In the genomic region with DNA sequence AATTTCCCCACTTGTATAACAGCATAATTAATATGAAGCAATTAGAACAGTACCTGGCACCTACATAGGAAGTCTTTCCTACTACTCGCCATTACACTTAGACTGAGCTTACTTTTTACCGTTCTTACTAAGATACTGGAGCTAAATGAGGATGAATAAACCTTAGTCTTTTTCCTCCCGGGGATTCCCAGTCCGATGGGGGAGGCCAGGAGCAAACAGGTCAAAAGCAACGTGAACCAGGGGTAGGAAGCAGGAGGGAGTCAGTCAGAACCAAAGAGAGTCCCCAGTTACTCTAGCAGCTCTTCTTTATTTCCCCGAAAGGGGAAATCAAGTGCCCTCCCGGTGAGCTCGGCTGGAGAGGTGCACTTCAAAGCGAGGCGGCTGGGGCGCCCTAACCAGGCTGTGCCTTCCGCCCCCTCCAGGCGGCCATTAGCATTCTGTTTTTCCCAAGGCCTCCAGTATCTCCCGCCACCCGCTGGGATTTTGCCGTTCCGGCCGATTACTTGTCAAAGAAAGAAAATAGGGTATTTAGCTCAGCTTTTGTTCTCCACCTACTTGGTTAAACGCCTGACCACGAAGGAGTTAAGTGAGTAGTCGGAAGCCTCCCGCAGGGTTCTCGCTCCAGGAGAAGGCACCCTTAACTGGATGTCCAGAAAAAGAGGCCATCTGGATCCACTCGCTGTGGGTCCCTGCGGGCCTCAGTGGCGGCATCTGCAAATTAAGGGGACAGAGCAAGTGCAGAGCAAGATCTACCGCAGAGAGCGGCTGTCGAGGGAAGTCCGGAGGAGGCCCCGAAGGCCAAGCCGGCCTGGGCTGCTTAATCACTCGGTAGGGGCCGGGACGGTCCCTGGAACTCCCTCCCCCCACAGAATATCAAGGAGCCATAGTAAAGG, we compare ENCODE assay signal across 9 cellular contexts. TPM values are rescaled to one million over a fixed set of nuclear protein-coding genes. Genes with fewer than 3 reads are reported as not detected.
DNase-seq lines count a peak whose midpoint lies in the region; ATAC-seq and TF ChIP-seq lines count a peak whose summit lies in the region.
"Had no signal": no experiment of that assay in that cellular context is flagged by ENCODE, and none has a peak within 500 bp of the region (broad histone marks: within the 10 kb centered on the region; RNA-seq: fewer than 3 reads in every experiment).

No MANE protein-coding gene starts in this region.

- 4% methylated on average over 26 of the region's 35 CpGs for WGBS in esophagus muscularis mucosa
- WGBS in transverse colon (ENCODE audit: low coverage in 1 of 2), 2 donors = 9 to 12% methylated on average over 3 to 35 of the region's 35 CpGs

- H3K36me3 Mint-ChIP-seq in activated T-cell treated with anti-CD3 and anti-CD28 coated beads, Interleukin-2, amount 50 U/mL, for 4 hours (ENCODE audit: insufficient read depth) = no peaks in the 10 kb centered on the region
- H3K36me3 Mint-ChIP-seq in stimulated activated memory B cell treated with anti-CD40 and anti-IgM and Interleukin-4, amounts not matched to agents 10 μg/mL and 1 μg/mL and 100 μg/mL, for 72 hours = no peaks in the 10 kb centered on the region

- TF ChIP-seq POLR2A in esophagus muscularis mucosa (IDR thresholded peaks at IDR 0.05; ENCODE audit: low read depth) = no peak
- no peak for TF ChIP-seq POLR2A in transverse colon (IDR thresholded peaks at IDR 0.05)

- H3K9me3 ChIP-seq in esophagus muscularis mucosa (no peaks in the 10 kb centered on the region), transverse colon (no peaks in the 10 kb centered on the region)

- H3K36me3 ChIP-seq in esophagus muscularis mucosa = no peaks in the 10 kb centered on the region
- no peaks in the 10 kb centered on the region for H3K36me3 ChIP-seq in transverse colon

- H3K4me1 Mint-ChIP-seq in activated T-cell treated with anti-CD3 and anti-CD28 coated beads, Interleukin-2, amount 50 U/mL, for 4 hours (ENCODE audit: low read depth) = peaks cover 47% of the 10 kb centered on the region
- peaks cover 42% of the 10 kb centered on the region for H3K4me1 Mint-ChIP-seq in stimulated activated memory B cell treated with anti-CD40 and anti-IgM and Interleukin-4, amounts not matched to agents 10 μg/mL and 1 μg/mL and 100 μg/mL, for 72 hours

- H3K27ac ChIP-seq in esophagus muscularis mucosa (replicated peaks in 1 of 4) (no peak overlapping the region), transverse colon (no peak overlapping the region)

- TF ChIP-seq EP300 in esophagus muscularis mucosa (IDR thresholded peaks at IDR 0.05) (no peak), transverse colon (IDR thresholded peaks at IDR 0.05; ENCODE audit: low read depth) (no peak)

- intact Hi-C loops in esophagus muscularis mucosa (cut with DNase I) (no loop called here), transverse colon (cut with DNase I; ENCODE audit: low total_unique reads) (no loop called here)

- H3K4me1 ChIP-seq in esophagus muscularis mucosa = peaks cover 20 to 51% (median 38%) of the 10 kb centered on the region in 4 donors
- H3K4me1 ChIP-seq in transverse colon = peaks cover 0 to 33% (median 9%) of the 10 kb centered on the region in 4 donors

- in situ Hi-C loops in transverse colon (cut with MboI; ENCODE audit: low pct_ligation_motif_present in 1 of 4, low pct_unique_long_range_greater_than_20kb in 1 of 4, low sequenced_read_pairs in 3 of 4) = no loop called here

- peak; percentile 51 to 61 for ATAC-seq in activated T-cell treated with anti-CD3 and anti-CD28 coated beads, Interleukin-2, amount 50 U/mL, for 4 hours
- ATAC-seq in stimulated activated memory B cell treated with anti-CD40 and anti-IgM and Interleukin-4, amounts not matched to agents 10 μg/mL and 1 μg/mL and 100 μg/mL, for 72 hours = peak; percentile 36

- H3K4me3 Mint-ChIP-seq in activated T-cell treated with anti-CD3 and anti-CD28 coated beads, Interleukin-2, amount 50 U/mL, for 4 hours = peak overlapping the region; percentile 58
- peak overlapping the region; percentile 29 for H3K4me3 Mint-ChIP-seq in stimulated activated memory B cell treated with anti-CD40 and anti-IgM and Interleukin-4, amounts not matched to agents 10 μg/mL and 1 μg/mL and 100 μg/mL, for 72 hours

- no peaks in the 10 kb centered on the region for H3K9me3 Mint-ChIP-seq in activated T-cell treated with anti-CD3 and anti-CD28 coated beads, Interleukin-2, amount 50 U/mL, for 4 hours
- no peaks in the 10 kb centered on the region for H3K9me3 Mint-ChIP-seq in stimulated activated memory B cell treated with anti-CD40 and anti-IgM and Interleukin-4, amounts not matched to agents 10 μg/mL and 1 μg/mL and 100 μg/mL, for 72 hours

- peaks cover 82% of the 10 kb centered on the region for H3K27me3 Mint-ChIP-seq in activated T-cell treated with anti-CD3 and anti-CD28 coated beads, Interleukin-2, amount 50 U/mL, for 4 hours (ENCODE audit: low read depth)
- H3K27me3 Mint-ChIP-seq in stimulated activated memory B cell treated with anti-CD40 and anti-IgM and Interleukin-4, amounts not matched to agents 10 μg/mL and 1 μg/mL and 100 μg/mL, for 72 hours = peaks cover 90% of the 10 kb centered on the region

- TF ChIP-seq CTCF in esophagus muscularis mucosa (IDR thresholded peaks at IDR 0.05) = peak in 1 of 3 experiments; percentile 6
- TF ChIP-seq CTCF in transverse colon (IDR thresholded peaks at IDR 0.05) = peak in 1 of 5 experiments; percentile 5

- no peak for DNase-seq in activated T-cell treated with anti-CD3 and anti-CD28 coated beads, Interleukin-2, amount 50 U/mL, for 4 hours
- no peak for DNase-seq in activated T-cell treated with anti-CD3 and anti-CD28 coated beads, Interleukin-2, amount 50 U/mL, for 1 hour
- peak; percentile 39 for DNase-seq in NCI-H510A (lab: John Stamatoyannopoulos, UW)
- DNase-seq in esophagus muscularis mucosa (ENCODE audit: extremely low spot score) = no peak
- DNase-seq in NCI-H1105 (lab: John Stamatoyannopoulos, UW) = no peak
- no peak for DNase-seq in transverse colon
- DNase-seq in CD1c-positive myeloid dendritic cell (ENCODE audit: extremely low spot score) = no peak

- peak overlapping the region in 3 of 4 donors; percentile 20 to 27 (median 22) for H3K4me3 ChIP-seq in esophagus muscularis mucosa
- peak overlapping the region in 1 of 4 donors; percentile 10 for H3K4me3 ChIP-seq in transverse colon

- no peak overlapping the region for H3K27ac Mint-ChIP-seq in stimulated activated memory B cell treated with anti-CD40 and anti-IgM and Interleukin-4, amounts not matched to agents 10 μg/mL and 1 μg/mL and 100 μg/mL, for 72 hours

- H3K27me3 ChIP-seq in esophagus muscularis mucosa (peaks cover 0 to 87% (median 71%) of the 10 kb centered on the region in 4 donors), transverse colon (peaks cover 95% of the 10 kb centered on the region)

RNA-seq across cellular contexts. Expression of a gene that starts 6.3 kb away (rescaled TPM):
- 1 to 10 TPM; 2.7 to 7.3 (median 6.1) TPM for total RNA-seq in activated T-cell treated with anti-CD3 and anti-CD28 coated beads, Interleukin-2, amount 50 U/mL, for 4 hours
- total RNA-seq in esophagus muscularis mucosa (under 1 TPM in 1 of 4 donors, not detected in 3; 0.17 TPM), transverse colon (under 1 TPM in 3 of 4 donors, not detected in 1; 0.27 to 0.37 (median 0.32) TPM)
- total RNA-seq: lung microvascular endothelial cell had no signal
